Comparison of ENCODE assay signal across 19 cellular contexts in genomic region chr15:88480981-88481380, GRCh38.
"Had no signal": no experiment of that assay in that cellular context is flagged by ENCODE, and none has a peak within 500 bp of the region (broad histone marks: within the 10 kb centered on the region; RNA-seq: fewer than 3 reads in every experiment).

No MANE protein-coding gene starts in this region.

- DNase-seq: activated CD4-positive, alpha-beta T cell treated with anti-CD3 and anti-CD28 coated beads for 48 hours; activated CD4-positive, alpha-beta T cell treated with anti-CD3 and anti-CD28 coated beads, Interleukin-2, amount 50 U/mL, for 48 hours; activated CD8-positive, alpha-beta memory T cell treated with anti-CD3 and anti-CD28 coated beads, Interleukin-2, amount 50 U/mL, for 4 hours; activated gamma-delta T cell; activated naive CD4-positive, alpha-beta T cell treated with anti-CD3 and anti-CD28 coated beads, Interleukin-2, amount 10 ng/mL, durations not matched to agents 7 days and 5 days; activated T-cell treated with anti-CD3 and anti-CD28 coated beads, Interleukin-2, amount 50 U/mL, for 1 hour; amniotic stem cell; colonic mucosa; effector memory CD4-positive, alpha-beta T cell; erythroblast; kidney; natural killer cell; right cardiac atrium; stimulated activated CD4-positive, alpha-beta T cell treated with anti-CD3 and anti-CD28 coated beads, Interleukin-4, amount 100 ng/mL, for 1 hour; stimulated activated naive CD8-positive, alpha-beta T cell treated with anti-CD3 and anti-CD28 coated beads, Interleukin-15, Interleukin-2, amounts not matched to agents 100 U/mL and 50 U/mL, for 24 hours; uterus had no signal

- H3K9me3 ChIP-seq: colonic mucosa, gastroesophageal sphincter, uterus had no signal

- H3K4me1 ChIP-seq: colonic mucosa, uterus had no signal

- H3K4me2 ChIP-seq: neural progenitor cell had no signal

- H3K36me3 ChIP-seq: colonic mucosa, neural progenitor cell, uterus had no signal

- H3K27ac ChIP-seq: colonic mucosa, gastroesophageal sphincter, neural progenitor cell, uterus had no signal

- H3K9ac ChIP-seq: neural progenitor cell had no signal

- H3K4me3 ChIP-seq: colonic mucosa, gastroesophageal sphincter, neural progenitor cell, uterus had no signal

- H3K27me3 ChIP-seq: colonic mucosa, gastroesophageal sphincter, uterus had no signal

- ATAC-seq: activated CD4-positive, CD25-positive, alpha-beta regulatory T cell treated with anti-CD3 and anti-CD28 coated beads, Interleukin-2, amount 50 U/mL, for 24 hours; gastroesophageal sphincter; natural killer cell; right cardiac atrium; stimulated activated naive CD8-positive, alpha-beta T cell treated with anti-CD3 and anti-CD28 coated beads, Interleukin-15, Interleukin-2, amounts not matched to agents 100 U/mL and 50 U/mL, for 24 hours had no signal
